ENCODE assay signal across 1 cellular context in the genomic region with DNA sequence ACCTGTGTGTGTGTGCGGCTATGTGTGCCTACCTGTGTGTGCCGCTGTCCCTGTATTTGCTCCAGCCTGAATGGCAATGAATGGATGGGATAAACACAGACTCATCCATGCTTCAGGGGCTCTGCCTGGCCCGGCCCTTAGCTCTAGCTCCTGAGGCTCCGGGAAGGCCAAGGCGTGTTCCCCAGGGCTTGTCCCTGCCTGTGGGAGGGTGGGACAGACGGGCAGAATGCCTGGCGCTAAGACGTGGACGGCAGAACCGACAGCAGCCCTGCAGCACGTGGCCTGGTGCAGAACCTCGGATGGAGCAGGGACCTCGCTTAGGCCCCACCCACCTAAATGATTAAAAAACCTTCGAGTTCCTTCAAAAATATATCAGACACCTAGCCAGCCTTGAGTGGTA.
TF ChIP-seq lines count a peak whose summit lies in the region.

No MANE protein-coding gene starts in this region.

TF ChIP-seq in H1, 55 proteins besides CTCF, POLR2A, EP300 and RAD21:
- no peak for TF ChIP-seq TAF7 (optimal IDR thresholded peaks at IDR 0.05; ENCODE audit: borderline replicate concordance, low read depth, low read length)
- TF ChIP-seq SP2 (IDR thresholded peaks at IDR 0.05; ENCODE audit: low read length): no peak
- TF ChIP-seq, protein P1, sequence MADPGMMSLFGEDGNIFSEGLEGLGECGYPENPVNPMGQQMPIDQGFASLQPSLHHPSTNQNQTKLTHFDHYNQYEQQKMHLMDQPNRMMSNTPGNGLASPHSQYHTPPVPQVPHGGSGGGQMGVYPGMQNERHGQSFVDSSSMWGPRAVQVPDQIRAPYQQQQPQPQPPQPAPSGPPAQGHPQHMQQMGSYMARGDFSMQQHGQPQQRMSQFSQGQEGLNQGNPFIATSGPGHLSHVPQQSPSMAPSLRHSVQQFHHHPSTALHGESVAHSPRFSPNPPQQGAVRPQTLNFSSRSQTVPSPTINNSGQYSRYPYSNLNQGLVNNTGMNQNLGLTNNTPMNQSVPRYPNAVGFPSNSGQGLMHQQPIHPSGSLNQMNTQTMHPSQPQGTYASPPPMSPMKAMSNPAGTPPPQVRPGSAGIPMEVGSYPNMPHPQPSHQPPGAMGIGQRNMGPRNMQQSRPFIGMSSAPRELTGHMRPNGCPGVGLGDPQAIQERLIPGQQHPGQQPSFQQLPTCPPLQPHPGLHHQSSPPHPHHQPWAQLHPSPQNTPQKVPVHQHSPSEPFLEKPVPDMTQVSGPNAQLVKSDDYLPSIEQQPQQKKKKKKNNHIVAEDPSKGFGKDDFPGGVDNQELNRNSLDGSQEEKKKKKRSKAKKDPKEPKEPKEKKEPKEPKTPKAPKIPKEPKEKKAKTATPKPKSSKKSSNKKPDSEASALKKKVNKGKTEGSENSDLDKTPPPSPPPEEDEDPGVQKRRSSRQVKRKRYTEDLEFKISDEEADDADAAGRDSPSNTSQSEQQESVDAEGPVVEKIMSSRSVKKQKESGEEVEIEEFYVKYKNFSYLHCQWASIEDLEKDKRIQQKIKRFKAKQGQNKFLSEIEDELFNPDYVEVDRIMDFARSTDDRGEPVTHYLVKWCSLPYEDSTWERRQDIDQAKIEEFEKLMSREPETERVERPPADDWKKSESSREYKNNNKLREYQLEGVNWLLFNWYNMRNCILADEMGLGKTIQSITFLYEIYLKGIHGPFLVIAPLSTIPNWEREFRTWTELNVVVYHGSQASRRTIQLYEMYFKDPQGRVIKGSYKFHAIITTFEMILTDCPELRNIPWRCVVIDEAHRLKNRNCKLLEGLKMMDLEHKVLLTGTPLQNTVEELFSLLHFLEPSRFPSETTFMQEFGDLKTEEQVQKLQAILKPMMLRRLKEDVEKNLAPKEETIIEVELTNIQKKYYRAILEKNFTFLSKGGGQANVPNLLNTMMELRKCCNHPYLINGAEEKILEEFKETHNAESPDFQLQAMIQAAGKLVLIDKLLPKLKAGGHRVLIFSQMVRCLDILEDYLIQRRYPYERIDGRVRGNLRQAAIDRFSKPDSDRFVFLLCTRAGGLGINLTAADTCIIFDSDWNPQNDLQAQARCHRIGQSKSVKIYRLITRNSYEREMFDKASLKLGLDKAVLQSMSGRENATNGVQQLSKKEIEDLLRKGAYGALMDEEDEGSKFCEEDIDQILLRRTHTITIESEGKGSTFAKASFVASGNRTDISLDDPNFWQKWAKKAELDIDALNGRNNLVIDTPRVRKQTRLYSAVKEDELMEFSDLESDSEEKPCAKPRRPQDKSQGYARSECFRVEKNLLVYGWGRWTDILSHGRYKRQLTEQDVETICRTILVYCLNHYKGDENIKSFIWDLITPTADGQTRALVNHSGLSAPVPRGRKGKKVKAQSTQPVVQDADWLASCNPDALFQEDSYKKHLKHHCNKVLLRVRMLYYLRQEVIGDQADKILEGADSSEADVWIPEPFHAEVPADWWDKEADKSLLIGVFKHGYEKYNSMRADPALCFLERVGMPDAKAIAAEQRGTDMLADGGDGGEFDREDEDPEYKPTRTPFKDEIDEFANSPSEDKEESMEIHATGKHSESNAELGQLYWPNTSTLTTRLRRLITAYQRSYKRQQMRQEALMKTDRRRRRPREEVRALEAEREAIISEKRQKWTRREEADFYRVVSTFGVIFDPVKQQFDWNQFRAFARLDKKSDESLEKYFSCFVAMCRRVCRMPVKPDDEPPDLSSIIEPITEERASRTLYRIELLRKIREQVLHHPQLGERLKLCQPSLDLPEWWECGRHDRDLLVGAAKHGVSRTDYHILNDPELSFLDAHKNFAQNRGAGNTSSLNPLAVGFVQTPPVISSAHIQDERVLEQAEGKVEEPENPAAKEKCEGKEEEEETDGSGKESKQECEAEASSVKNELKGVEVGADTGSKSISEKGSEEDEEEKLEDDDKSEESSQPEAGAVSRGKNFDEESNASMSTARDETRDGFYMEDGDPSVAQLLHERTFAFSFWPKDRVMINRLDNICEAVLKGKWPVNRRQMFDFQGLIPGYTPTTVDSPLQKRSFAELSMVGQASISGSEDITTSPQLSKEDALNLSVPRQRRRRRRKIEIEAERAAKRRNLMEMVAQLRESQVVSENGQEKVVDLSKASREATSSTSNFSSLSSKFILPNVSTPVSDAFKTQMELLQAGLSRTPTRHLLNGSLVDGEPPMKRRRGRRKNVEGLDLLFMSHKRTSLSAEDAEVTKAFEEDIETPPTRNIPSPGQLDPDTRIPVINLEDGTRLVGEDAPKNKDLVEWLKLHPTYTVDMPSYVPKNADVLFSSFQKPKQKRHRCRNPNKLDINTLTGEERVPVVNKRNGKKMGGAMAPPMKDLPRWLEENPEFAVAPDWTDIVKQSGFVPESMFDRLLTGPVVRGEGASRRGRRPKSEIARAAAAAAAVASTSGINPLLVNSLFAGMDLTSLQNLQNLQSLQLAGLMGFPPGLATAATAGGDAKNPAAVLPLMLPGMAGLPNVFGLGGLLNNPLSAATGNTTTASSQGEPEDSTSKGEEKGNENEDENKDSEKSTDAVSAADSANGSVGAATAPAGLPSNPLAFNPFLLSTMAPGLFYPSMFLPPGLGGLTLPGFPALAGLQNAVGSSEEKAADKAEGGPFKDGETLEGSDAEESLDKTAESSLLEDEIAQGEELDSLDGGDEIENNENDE (IDR thresholded peaks at IDR 0.05; ENCODE audit: insufficient replicate concordance, low read length): no peak
- TF ChIP-seq CREB1 (IDR thresholded peaks at IDR 0.05): no peak
TF ChIP-seq in H1: peak in this region for 0.
